In the genomic region with DNA sequence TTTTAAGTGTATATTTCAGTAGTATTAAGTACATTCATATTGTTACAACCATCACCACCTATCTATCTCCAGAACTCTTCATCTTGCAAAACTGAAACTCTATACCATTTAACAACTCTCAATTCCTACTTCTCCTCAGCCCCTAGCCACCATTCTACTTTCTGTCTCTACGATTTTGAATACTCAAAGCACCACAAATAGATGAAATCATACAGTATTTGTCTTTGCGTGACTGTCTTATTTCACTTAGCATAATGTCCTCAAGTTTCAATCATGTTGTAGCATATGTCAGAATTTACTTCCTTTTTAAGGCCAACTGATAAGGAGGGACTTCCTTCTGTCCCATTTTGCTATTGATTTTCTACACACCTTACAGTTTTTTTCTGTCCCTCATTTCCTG, we compare ENCODE assay signal across 14 cellular contexts.
DNase-seq lines count a peak whose midpoint lies in the region; ATAC-seq and TF ChIP-seq lines count a peak whose summit lies in the region.
"Had no signal": no experiment of that assay in that cellular context is flagged by ENCODE, and none has a peak within 500 bp of the region (broad histone marks: within the 10 kb centered on the region; RNA-seq: fewer than 3 reads in every experiment).

No MANE protein-coding gene starts in this region.

- no TSS peak for BruUV-seq in A673 (replicated peaks; lab: Mats Ljungman, UMichigan)

- H3K9me3 ChIP-seq in A673 (ENCODE audit: low read depth, low read length, poor library complexity, severe bottlenecking), result no peaks in the 10 kb centered on the region

- no peaks in the 10 kb centered on the region for H3K36me3 Mint-ChIP-seq in activated CD4-positive, alpha-beta T cell treated with anti-CD3 and anti-CD28 coated beads, Interleukin-2, amount 10 ng/mL, durations not matched to agents 24 days and 14 days (ENCODE audit: low read depth)

- H3K27me3 Mint-ChIP-seq in activated CD4-positive, alpha-beta T cell treated with anti-CD3 and anti-CD28 coated beads, Interleukin-2, amount 10 ng/mL, durations not matched to agents 24 days and 14 days, result no peaks in the 10 kb centered on the region
- H3K27me3 Mint-ChIP-seq: activated T-helper 17 cell treated with anti-CD3 and anti-CD28 coated beads, Interleukin-2, amount 50 U/mL, for 72 hours had no signal

- no peak overlapping the region for H3K4me3 Mint-ChIP-seq in activated CD4-positive, alpha-beta T cell treated with anti-CD3 and anti-CD28 coated beads, Interleukin-2, amount 10 ng/mL, durations not matched to agents 24 days and 14 days
- H3K4me3 Mint-ChIP-seq: activated T-helper 17 cell treated with anti-CD3 and anti-CD28 coated beads, Interleukin-2, amount 50 U/mL, for 72 hours had no signal

- peak; percentile 98 for ATAC-seq in GM18519 (IDR thresholded peaks at IDR 0.05; ENCODE audit: low FRiP score, unreplicated experiment)
- ATAC-seq in GM21447 (IDR thresholded peaks at IDR 0.05; ENCODE audit: unreplicated experiment), result peak; percentile 90
- peak; percentile 95 for ATAC-seq in HG03025 (IDR thresholded peaks at IDR 0.05; ENCODE audit: low FRiP score, unreplicated experiment)
- ATAC-seq in HG03575 (IDR thresholded peaks at IDR 0.05; ENCODE audit: extremely low read depth, insufficient number of reproducible peaks, low FRiP score, unreplicated experiment), result peak; percentile 79
- ATAC-seq: activated T-helper 17 cell treated with anti-CD3 and anti-CD28 coated beads, Interleukin-2, amount 50 U/mL, for 72 hours; lower lobe of right lung had no signal

- intact Hi-C loops in A673 (cut with micrococcal nuclease; ENCODE audit: unreplicated experiment), result no loop called here
- intact Hi-C loops in activated CD4-positive, alpha-beta T cell treated with anti-CD3 and anti-CD28 coated beads, Interleukin-2, amount 10 ng/mL, durations not matched to agents 24 days and 14 days (cut with micrococcal nuclease), result no loop called here

- H3K27ac ChIP-seq in A673 (ENCODE audit: low read depth, low read length, poor library complexity, severe bottlenecking), result no peak overlapping the region
- H3K27ac ChIP-seq: BLaER1, lower lobe of right lung had no signal

- TF ChIP-seq CTCF in A673 (conservative IDR thresholded peaks at IDR 0.05; ENCODE audit: low read depth, low read length), result no peak

- CTCF ChIA-PET in A673 (lab: Charles Lee), result no interaction called here

- no peaks in the 10 kb centered on the region for H3K4me1 ChIP-seq in A673 (ENCODE audit: insufficient read depth, low read length, poor library complexity, severe bottlenecking)
- H3K4me1 ChIP-seq: BLaER1, lower lobe of right lung had no signal

- no peak for DNase-seq in NCI-H524 treated with DMSO at 0.1 percent for 48 hours (lab: John Stamatoyannopoulos, UW)
- DNase-seq in A673 (ENCODE audit: low spot score), result no peak
- no peak for DNase-seq in NCI-H2196 (lab: John Stamatoyannopoulos, UW; ENCODE audit: unreplicated experiment)
- no peak for DNase-seq in activated CD4-positive, alpha-beta T cell treated with anti-CD3 and anti-CD28 coated beads, Interleukin-2, amount 10 ng/mL, durations not matched to agents 24 days and 14 days
- DNase-seq: activated CD4-positive, alpha-beta T cell treated with anti-CD3 and anti-CD28 coated beads for 48 hours; head of caudate nucleus; lower lobe of right lung; NCI-H1417 treated with DMSO at 0.1 percent for 48 hours had no signal

- H3K27ac Mint-ChIP-seq in activated CD4-positive, alpha-beta T cell treated with anti-CD3 and anti-CD28 coated beads, Interleukin-2, amount 10 ng/mL, durations not matched to agents 24 days and 14 days, result no peak overlapping the region
- H3K27ac Mint-ChIP-seq: activated T-helper 17 cell treated with anti-CD3 and anti-CD28 coated beads, Interleukin-2, amount 50 U/mL, for 72 hours had no signal

- no peaks in the 10 kb centered on the region for H3K36me3 ChIP-seq in A673 (ENCODE audit: insufficient read depth, low read length, poor library complexity, severe bottlenecking)
- H3K36me3 ChIP-seq: BLaER1, lower lobe of right lung had no signal

- no peak overlapping the region for H3K4me3 ChIP-seq in A673 (ENCODE audit: low read depth, low read length, poor library complexity, severe bottlenecking)
- H3K4me3 ChIP-seq: BLaER1, lower lobe of right lung had no signal

- H3K27me3 ChIP-seq in A673 (replicated peaks; ENCODE audit: insufficient read depth, low read depth, low read length, poor library complexity), result no peaks in the 10 kb centered on the region
- H3K27me3 ChIP-seq: BLaER1 had no signal

- no peaks in the 10 kb centered on the region for H3K4me1 Mint-ChIP-seq in activated CD4-positive, alpha-beta T cell treated with anti-CD3 and anti-CD28 coated beads, Interleukin-2, amount 10 ng/mL, durations not matched to agents 24 days and 14 days
- H3K4me1 Mint-ChIP-seq: activated T-helper 17 cell treated with anti-CD3 and anti-CD28 coated beads, Interleukin-2, amount 50 U/mL, for 72 hours had no signal

- POLR2A ChIA-PET in A673 (lab: Charles Lee; ENCODE audit: low non-redundant PET), result no interaction called here

- peaks cover 4% of the 10 kb centered on the region for H3K9me3 Mint-ChIP-seq in activated CD4-positive, alpha-beta T cell treated with anti-CD3 and anti-CD28 coated beads, Interleukin-2, amount 10 ng/mL, durations not matched to agents 24 days and 14 days
